ENCODE assay signal across 8 cellular contexts in the genomic region with DNA sequence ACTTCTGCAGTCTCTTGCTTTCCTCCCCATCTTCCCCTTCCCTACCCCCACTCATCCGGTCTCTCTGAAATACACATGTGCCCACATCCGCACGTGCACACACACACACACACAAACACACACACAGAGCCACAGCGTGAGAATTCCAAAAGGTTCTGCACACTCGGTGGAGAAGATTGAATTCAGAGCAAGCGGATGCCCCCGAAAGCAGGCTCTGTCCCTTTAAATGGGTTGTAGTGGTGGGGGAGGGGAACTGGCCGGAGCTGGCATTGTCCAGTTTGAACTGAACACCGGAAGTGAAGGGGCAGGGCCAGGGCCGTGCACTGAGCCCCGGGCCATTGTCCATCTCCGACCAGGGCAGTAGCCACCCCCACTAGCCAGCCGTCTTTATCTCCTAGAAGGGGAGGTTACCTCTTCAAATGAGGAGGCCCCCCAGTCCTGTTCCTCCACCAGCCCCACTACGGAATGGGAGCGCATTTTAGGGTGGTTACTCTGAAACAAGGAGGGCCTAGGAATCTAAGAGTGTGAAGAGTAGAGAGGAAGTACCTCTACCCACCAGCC. TPM values are rescaled to one million over a fixed set of nuclear protein-coding genes. Genes with fewer than 3 reads are reported as not detected.
DNase-seq lines count a peak whose midpoint lies in the region; TF ChIP-seq lines count a peak whose summit lies in the region.
"Had no signal": no experiment of that assay in that cellular context is flagged by ENCODE, and none has a peak within 500 bp of the region (broad histone marks: within the 10 kb centered on the region; RNA-seq: fewer than 3 reads in every experiment).

No MANE protein-coding gene starts in this region.

- intact Hi-C loops in stomach (cut with DNase I; ENCODE audit: low total_unique reads): no loop called here

- H3K27ac Mint-ChIP-seq in IgD-negative memory B cell (peak overlapping the region in 2 of 3 donors; percentile 53 to 81), brain (peak overlapping the region in 3 of 5 experiments; percentile 35 to 71 (median 36)), nephron (no peak overlapping the region)

- no peak for TF ChIP-seq POLR2A in stomach (IDR thresholded peaks at IDR 0.05)

- no peak overlapping the region for H3K27ac ChIP-seq in stomach

- no peaks in the 10 kb centered on the region for H3K36me3 ChIP-seq in stomach

- H3K4me1 ChIP-seq in stomach: peaks cover 0 to 11% (median 5%) of the 10 kb centered on the region in 4 donors

- DNase-seq in EL (peak; percentile 48), superior temporal gyrus (ENCODE audit: extremely low spot score) (no peak), stomach (no peak), globus pallidus (ENCODE audit: low spot score) (no peak)

- peak overlapping the region in 1 of 4 donors; percentile 82 for H3K4me3 Mint-ChIP-seq in IgD-negative memory B cell
- peak overlapping the region; percentile 53 to 86 (median 80) for H3K4me3 Mint-ChIP-seq in brain
- H3K4me3 Mint-ChIP-seq in nephron: peak overlapping the region; percentile 21 to 65 (median 56)

- no peaks in the 10 kb centered on the region for H3K36me3 Mint-ChIP-seq in IgD-negative memory B cell
- H3K36me3 Mint-ChIP-seq in brain: no peaks in the 10 kb centered on the region
- H3K36me3 Mint-ChIP-seq in nephron (ENCODE audit: low read depth): no peaks in the 10 kb centered on the region

- peaks cover 20 to 72% (median 55%) of the 10 kb centered on the region in 3 donors for H3K27me3 ChIP-seq in stomach

- no peak for TF ChIP-seq EP300 in stomach (IDR thresholded peaks at IDR 0.05)

- peaks cover 48% of the 10 kb centered on the region for H3K27me3 Mint-ChIP-seq in IgD-negative memory B cell
- peaks cover 79% of the 10 kb centered on the region for H3K27me3 Mint-ChIP-seq in brain
- peaks cover 75% of the 10 kb centered on the region for H3K27me3 Mint-ChIP-seq in nephron (ENCODE audit: low read depth)

- H3K9me3 ChIP-seq in stomach: no peaks in the 10 kb centered on the region

- 1 to 6% (median 3%) methylated on average over 12 to 15 of the region's 15 CpGs for WGBS in stomach, 5 donors

- H3K4me1 Mint-ChIP-seq in IgD-negative memory B cell (peaks cover 7 to 11% (median 8%) of the 10 kb centered on the region in 3 donors), brain (peaks cover 46% of the 10 kb centered on the region), nephron (peaks cover 6% of the 10 kb centered on the region)

- peaks cover 0 to 4% (median 0%) of the 10 kb centered on the region in 3 donors for H3K9me3 Mint-ChIP-seq in IgD-negative memory B cell
- H3K9me3 Mint-ChIP-seq in brain: no peaks in the 10 kb centered on the region
- no peaks in the 10 kb centered on the region for H3K9me3 Mint-ChIP-seq in nephron

- H3K4me3 ChIP-seq in stomach: no peak overlapping the region

- no peak for TF ChIP-seq CTCF in brain (conservative IDR thresholded peaks at IDR 0.05)
- no peak for TF ChIP-seq CTCF in nephron (IDR thresholded peaks at IDR 0.05; ENCODE audit: unreplicated experiment in 3 of 3)
- TF ChIP-seq CTCF in stomach (IDR thresholded peaks at IDR 0.05): no peak

RNA-seq across cellular contexts. Expression of gene LIN28A, which starts 1.3 kb away (rescaled TPM):
- polyA plus RNA-seq in IgD-negative memory B cell (not detected), brain (ENCODE audit: insufficient read depth, low read depth, low replicate concordance) (not detected), stomach (not detected)
- total RNA-seq in stomach: not detected
- total RNA-seq: skeletal muscle tissue had no signal

RNA-seq across cellular contexts. Expression of gene DHDDS, which starts 22.9 kb away (rescaled TPM):
- 23.7 TPM for polyA plus RNA-seq in IgD-negative memory B cell
- 37.8 TPM for polyA plus RNA-seq in brain (ENCODE audit: insufficient read depth, low read depth, low replicate concordance)
- total RNA-seq in stomach: 10 to 100 TPM; 32.1 to 63.6 (median 48.1) TPM
- 10 to 100 TPM; 15.3 to 41.4 (median 20.8) TPM for polyA plus RNA-seq in stomach

RNA-seq across cellular contexts. Expression of gene ZNF683, which starts 36.7 kb away (rescaled TPM):
- polyA plus RNA-seq in IgD-negative memory B cell (8.8 TPM), brain (ENCODE audit: insufficient read depth, low read depth, low replicate concordance) (not detected), stomach (1 to 10 TPM in 1 of 3 donors, under 1 TPM in 2; 0.25 to 1.5 (median 0.28) TPM)
- total RNA-seq in stomach: 1 to 10 TPM in 1 of 5 donors, not detected in 4; 3.6 TPM
- total RNA-seq: skeletal muscle tissue had no signal

RNA-seq across cellular contexts. Expression of gene CRYBG2, which starts 55.3 kb away (rescaled TPM):
- 3.1 TPM for polyA plus RNA-seq in IgD-negative memory B cell
- polyA plus RNA-seq in brain (ENCODE audit: insufficient read depth, low read depth, low replicate concordance): 3.6 TPM
- total RNA-seq in stomach: 10 to 100 TPM in 1 of 5 donors, 1 to 10 TPM in 3, under 1 TPM in 1; 0.92 to 12.7 (median 2.3) TPM
- polyA plus RNA-seq in stomach: 10 to 100 TPM in 1 of 3 donors, 1 to 10 TPM in 1, under 1 TPM in 1; 0.15 to 66.8 (median 4.0) TPM
- total RNA-seq: skeletal muscle tissue had no signal

Comparison
In these comparisons a context has a peak if more than half of its experiments do, and no peak if none do; other contexts are left out.
1. H3K27ac Mint-ChIP-seq: peak in IgD-negative memory B cell (2 of 3) and brain (3 of 5); none in nephron (0 of 3).